Comparison of ENCODE assay signal across 26 cellular contexts in the genomic region with DNA sequence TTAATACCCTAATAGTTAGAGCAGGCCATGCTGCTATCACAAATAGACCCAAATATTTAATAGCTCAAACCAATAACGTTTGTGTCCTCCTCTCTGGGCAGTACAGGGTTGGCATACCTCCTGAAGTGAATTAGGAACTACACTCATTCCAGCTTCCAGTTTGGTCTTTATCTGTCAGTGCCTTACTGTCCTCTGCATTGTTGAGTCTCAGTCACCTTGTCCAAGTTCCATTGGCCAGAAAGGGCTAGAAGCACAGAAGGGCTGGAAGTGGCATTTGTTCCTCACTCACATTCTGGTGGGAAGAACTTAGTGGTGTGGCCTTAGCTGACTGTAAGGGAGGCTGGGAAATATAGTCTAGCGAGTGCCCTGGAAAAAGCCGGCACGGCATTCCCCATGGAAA. TPM values are rescaled to one million over a fixed set of nuclear protein-coding genes. Genes with fewer than 3 reads are reported as not detected.
"Had no signal": no experiment of that assay in that cellular context is flagged by ENCODE, and none has a peak within 500 bp of the region (broad histone marks: within the 10 kb centered on the region; RNA-seq: fewer than 3 reads in every experiment).

No MANE protein-coding gene starts in this region.

- H3K4me1 ChIP-seq: SJSA1 had no signal

- H3K27ac ChIP-seq: adrenal gland, SJSA1 had no signal

- H3K4me3 ChIP-seq: adrenal gland, SJSA1 had no signal

- ATAC-seq: activated CD8-positive, alpha-beta T cell treated with anti-CD3 and anti-CD28 coated beads, Interleukin-2, amount 10 ng/mL, durations not matched to agents 7 days and 5 days had no signal

- H3K9me3 ChIP-seq: adrenal gland, SJSA1 had no signal

- H3K27ac Mint-ChIP-seq: activated CD8-positive, alpha-beta T cell treated with anti-CD3 and anti-CD28 coated beads, Interleukin-2, amount 10 ng/mL, durations not matched to agents 7 days and 5 days; IgD-negative memory B cell; T-helper 1 cell treated with Interleukin-12 subunit alpha and Interleukin-12 subunit beta and Interleukin-4 antibody, amounts not matched to agents 30 μg/mL and 1 μg/mL, for 36 hours had no signal

- H3K4me3 Mint-ChIP-seq: activated CD8-positive, alpha-beta T cell treated with anti-CD3 and anti-CD28 coated beads, Interleukin-2, amount 10 ng/mL, durations not matched to agents 7 days and 5 days; activated naive CD8-positive, alpha-beta T cell treated with anti-CD3 and anti-CD28 coated beads, Interleukin-2, amount 10 ng/mL, durations not matched to agents 7 days and 5 days; IgD-negative memory B cell; T-helper 1 cell treated with Interleukin-12 subunit alpha and Interleukin-12 subunit beta and Interleukin-4 antibody, amounts not matched to agents 30 μg/mL and 1 μg/mL, for 36 hours had no signal

- H3K9me3 Mint-ChIP-seq: activated naive CD8-positive, alpha-beta T cell treated with anti-CD3 and anti-CD28 coated beads, Interleukin-2, amount 10 ng/mL, durations not matched to agents 7 days and 5 days; IgD-negative memory B cell; T-helper 1 cell treated with Interleukin-12 subunit alpha and Interleukin-12 subunit beta and Interleukin-4 antibody, amounts not matched to agents 30 μg/mL and 1 μg/mL, for 36 hours had no signal

- H3K27me3 Mint-ChIP-seq: activated naive CD8-positive, alpha-beta T cell treated with anti-CD3 and anti-CD28 coated beads, Interleukin-2, amount 10 ng/mL, durations not matched to agents 7 days and 5 days; IgD-negative memory B cell had no signal

- DNase-seq: activated CD4-positive, alpha-beta T cell treated with anti-CD3 and anti-CD28 coated beads for 48 hours; activated CD4-positive, alpha-beta T cell treated with anti-CD3 and anti-CD28 coated beads, Interleukin-2, amount 50 U/mL, for 4 hours; activated CD4-positive, CD25-positive, alpha-beta regulatory T cell treated with anti-CD3 and anti-CD28 coated beads, Interleukin-2, amount 50 U/mL, for 72 hours; activated CD8-positive, alpha-beta memory T cell treated with anti-CD3 and anti-CD28 coated beads, Interleukin-2, amount 50 U/mL, for 48 hours; activated CD8-positive, alpha-beta T cell treated with anti-CD3 and anti-CD28 coated beads, Interleukin-2, amount 10 ng/mL, durations not matched to agents 7 days and 5 days; activated naive CD4-positive, alpha-beta T cell treated with anti-CD3 and anti-CD28 coated beads, Interleukin-2, amount 50 U/mL, for 16 hours; activated naive CD8-positive, alpha-beta T cell treated with anti-CD3 and anti-CD28 coated beads, Interleukin-2, amount 10 ng/mL, durations not matched to agents 7 days and 5 days; activated T-cell treated with anti-CD3 and anti-CD28 coated beads, Interleukin-2, amount 50 U/mL, for 1 hour; adrenal gland; anterior cingulate cortex; KG1; NCI-H1092; NCI-H1417; NCI-H1930; NCI-H345; NCI-H510A; NCI-H526 treated with DMSO at 0.1 percent for 48 hours; NCI-H82; RPMI8226; SHP77 had no signal

- H3K36me3 Mint-ChIP-seq: IgD-negative memory B cell had no signal

- H3K27me3 ChIP-seq: adrenal gland, SJSA1 had no signal

RNA-seq across cellular contexts. Expression of gene PRKACG, which starts 32.8 kb away (rescaled TPM):
- total RNA-seq: activated CD8-positive, alpha-beta T cell treated with anti-CD3 and anti-CD28 coated beads, Interleukin-2, amount 10 ng/mL, durations not matched to agents 7 days and 5 days; activated naive CD8-positive, alpha-beta T cell treated with anti-CD3 and anti-CD28 coated beads, Interleukin-2, amount 10 ng/mL, durations not matched to agents 7 days and 5 days; adrenal gland; LHCN-M2; MCF 10A; OCI-LY7; SJSA1 had no signal
- polyA plus RNA-seq: adrenal gland, IgD-negative memory B cell had no signal
